In the genomic region with DNA sequence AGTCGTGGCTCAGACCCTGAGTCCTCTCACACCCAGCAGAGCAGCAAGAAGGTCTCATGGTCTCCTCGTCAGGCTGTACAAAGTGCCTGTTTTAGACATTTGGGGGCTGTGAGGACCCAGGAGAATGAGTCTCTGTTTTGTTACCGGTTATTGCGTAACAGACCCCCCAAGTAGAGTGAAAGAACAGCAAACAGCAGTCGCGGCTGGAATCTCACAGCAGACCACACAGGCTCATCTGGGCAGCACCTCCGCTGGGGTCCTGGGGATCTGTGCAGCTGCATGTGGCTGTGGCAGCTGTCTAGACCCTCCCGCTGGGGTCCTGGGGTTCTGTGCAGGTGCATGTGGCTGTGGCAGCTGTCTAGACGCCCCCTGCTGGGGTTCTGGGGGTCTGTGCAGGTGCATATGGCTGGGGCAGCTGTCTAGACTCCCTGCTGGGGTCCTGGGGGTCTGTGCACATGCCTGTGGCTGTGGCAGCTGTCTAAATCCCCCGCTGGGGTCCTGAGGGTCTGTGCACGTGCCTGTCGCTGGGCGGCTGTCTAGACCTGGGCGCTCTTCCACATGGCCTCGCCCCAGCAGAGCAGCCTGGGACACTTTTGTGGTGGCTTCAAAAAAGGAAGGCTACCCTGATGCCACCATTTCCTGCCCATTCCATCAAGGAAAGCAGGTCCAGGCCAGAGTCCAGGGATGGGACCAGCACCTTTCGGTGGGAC, we compare ENCODE assay signal across 10 cellular contexts. TPM values are rescaled to one million over a fixed set of nuclear protein-coding genes. Genes with fewer than 3 reads are reported as not detected.
DNase-seq lines count a peak whose midpoint lies in the region; ATAC-seq, FAIRE-seq and TF ChIP-seq lines count a peak whose summit lies in the region.
"Had no signal": no experiment of that assay in that cellular context is flagged by ENCODE, and none has a peak within 500 bp of the region (broad histone marks: within the 10 kb centered on the region; RNA-seq: fewer than 3 reads in every experiment).

No MANE protein-coding gene starts in this region.

- H3K4me3 ChIP-seq in heart left ventricle (no peak overlapping the region), H1 (ENCODE audit: extremely low read depth in 1 of 4, insufficient read depth in 2 of 4, low read depth in 3 of 4, low read length in 4 of 4) (no peak overlapping the region)
- H3K4me3 ChIP-seq: pancreas had no signal

- H3K36me3 Mint-ChIP-seq in stimulated activated naive B cell treated with anti-CD40 and anti-IgM and Interleukin-4, amounts not matched to agents 10 μg/mL and 1 μg/mL and 100 μg/mL, for 72 hours, result peaks cover 48 to 56% of the 10 kb centered on the region in 2 donors

- no peaks in the 10 kb centered on the region for H3K79me2 ChIP-seq in H1 (ENCODE audit: control insufficient read depth in 1 of 2, insufficient read depth in 2 of 2, low read length in 2 of 2)

- peaks cover 2 to 7% of the 10 kb centered on the region in 2 experiments for H4K20me1 ChIP-seq in H1 (replicated peaks in 1 of 2; ENCODE audit: control insufficient read depth in 1 of 2, insufficient read depth in 2 of 2, low read length in 2 of 2)

- H2BK120ac ChIP-seq in H1 (replicated peaks; ENCODE audit: low read depth, low read length), result no peak overlapping the region

- CTCF ChIA-PET in H1 (lab: Charles Lee; ENCODE audit: partially characterized antibody), result interaction anchor here (1.3 to 2.9 kb wide), 6 partner anchors 12 to 224 kb away, joined by 3 to 7 read pairs (median 5); no protein-coding TSS in a partner anchor

- H4K91ac ChIP-seq in H1 (replicated peaks; ENCODE audit: insufficient read length, low read length), result no peak overlapping the region

- H3K56ac ChIP-seq in H1 (replicated peaks; ENCODE audit: insufficient read length, low read depth, low read length), result no peak overlapping the region

- H3K23me2 ChIP-seq in H1 (ENCODE audit: low read depth, low read length), result no peaks in the 10 kb centered on the region

- peaks cover 0 to 63% (median 54%) of the 10 kb centered on the region in 9 donors for H3K36me3 ChIP-seq in heart left ventricle
- peaks cover 0 to 4% (median 0%) of the 10 kb centered on the region in 4 experiments; a peak in 2 of 8 replicates for H3K36me3 ChIP-seq in H1 (ENCODE audit: control insufficient read depth in 2 of 4, insufficient read depth in 4 of 4, low read length in 3 of 4)

- H3K4me1 ChIP-seq in heart left ventricle (peaks cover 3 to 91% (median 38%) of the 10 kb centered on the region in 12 donors), H1 (replicated peaks in 1 of 4; ENCODE audit: control insufficient read depth in 3 of 4, insufficient read depth in 4 of 4, low read length in 3 of 4) (peaks cover 0 to 5% (median 2%) of the 10 kb centered on the region in 4 experiments; a peak in 2 of 7 replicates)
- H3K4me1 ChIP-seq: pancreas had no signal

- no peak overlapping the region for H2AK5ac ChIP-seq in H1 (ENCODE audit: low read depth, low read length)

- no peak overlapping the region for H2AFZ ChIP-seq in H1 (ENCODE audit: low read length)

- H2BK5ac ChIP-seq in H1 (ENCODE audit: low read depth, low read length), result no peak overlapping the region

- H3K9ac ChIP-seq in H1 (replicated peaks in 1 of 4; ENCODE audit: extremely low read depth in 1 of 4, low read depth in 3 of 4, low read length in 3 of 4), result no peak overlapping the region

- H3K4me1 Mint-ChIP-seq in stimulated activated naive B cell treated with anti-CD40 and anti-IgM and Interleukin-4, amounts not matched to agents 10 μg/mL and 1 μg/mL and 100 μg/mL, for 72 hours, result peaks cover 0 to 2% of the 10 kb centered on the region in 2 donors
- H3K4me1 Mint-ChIP-seq: activated B cell treated with CpG ODN at 0.5 μM for 24 hours had no signal

- H3K9me3 ChIP-seq in heart left ventricle (no peaks in the 10 kb centered on the region), H1 (ENCODE audit: insufficient read depth in 2 of 2, low read depth in 1 of 2, low read length in 1 of 2) (no peaks in the 10 kb centered on the region)
- H3K9me3 ChIP-seq: pancreas had no signal

- no peak; a peak in 1 of 4 replicates for TF ChIP-seq RAD21 in H1 (IDR thresholded peaks at IDR 0.05 in 1 of 2, conservative IDR thresholded peaks at IDR 0.05 in 1 of 2; ENCODE audit: low read depth in 2 of 2, low read length in 2 of 2)

- no peak overlapping the region for H2BK20ac ChIP-seq in H1 (ENCODE audit: low read length)

- H3K4me3 Mint-ChIP-seq in stimulated activated naive B cell treated with anti-CD40 and anti-IgM and Interleukin-4, amounts not matched to agents 10 μg/mL and 1 μg/mL and 100 μg/mL, for 72 hours, result no peak overlapping the region
- H3K4me3 Mint-ChIP-seq: activated B cell treated with CpG ODN at 0.5 μM for 24 hours had no signal

- no peak for TF ChIP-seq EP300 in H1 (IDR thresholded peaks at IDR 0.05; ENCODE audit: borderline replicate concordance in 1 of 2, low read depth in 2 of 2, low read length in 2 of 2)

- no peaks in the 10 kb centered on the region for H3K79me1 ChIP-seq in H1 (ENCODE audit: low read depth, low read length)

- H3K4ac ChIP-seq in H1 (replicated peaks; ENCODE audit: insufficient read length, low read depth, low read length), result no peak overlapping the region

- H3K18ac ChIP-seq in H1 (ENCODE audit: extremely low read depth, low read length), result no peak overlapping the region

- no peak overlapping the region for H2BK15ac ChIP-seq in H1 (ENCODE audit: low read length)

- TF ChIP-seq POLR2A in heart left ventricle (IDR thresholded peaks at IDR 0.05) (no peak), H1 (IDR thresholded peaks at IDR 0.05; ENCODE audit: control extremely low read depth in 1 of 2, low read depth in 2 of 2, low read length in 2 of 2) (no peak)

- intact Hi-C loops in heart left ventricle (cut with DNase I), result no loop called here
- intact Hi-C loops in Right ventricle myocardium superior (cut with DNase I), result no loop called here

- H3K27ac Mint-ChIP-seq in stimulated activated naive B cell treated with anti-CD40 and anti-IgM and Interleukin-4, amounts not matched to agents 10 μg/mL and 1 μg/mL and 100 μg/mL, for 72 hours, result no peak overlapping the region

- FAIRE-seq in H1 (lab: Jason Lieb, UNC), result no peak
- FAIRE-seq: pancreas had no signal

- POLR2A ChIA-PET in H1 (lab: Charles Lee; ENCODE audit: partially characterized antibody), result no interaction called here

- no peak overlapping the region for H3K14ac ChIP-seq in H1 (ENCODE audit: insufficient read length)

- no peaks in the 10 kb centered on the region for H3K27me3 Mint-ChIP-seq in stimulated activated naive B cell treated with anti-CD40 and anti-IgM and Interleukin-4, amounts not matched to agents 10 μg/mL and 1 μg/mL and 100 μg/mL, for 72 hours
- H3K27me3 Mint-ChIP-seq: activated B cell treated with CpG ODN at 0.5 μM for 24 hours had no signal

- no peak overlapping the region for H3K23ac ChIP-seq in H1 (ENCODE audit: insufficient read length)

- H4K5ac ChIP-seq in H1 (ENCODE audit: insufficient read length, low read depth, low read length), result no peak overlapping the region

- no peak overlapping the region for H3K4me2 ChIP-seq in H1 (ENCODE audit: insufficient read depth in 1 of 2, low read depth in 2 of 2, low read length in 2 of 2)

- ATAC-seq in heart left ventricle (peak in 1 of 4 donors; percentile 0), Right ventricle myocardium superior (ENCODE audit: poor library complexity) (no peak), HG03025 (IDR thresholded peaks at IDR 0.05; ENCODE audit: low FRiP score, unreplicated experiment) (no peak)
- ATAC-seq in stimulated activated naive B cell treated with anti-CD40 and anti-IgM and Interleukin-4, amounts not matched to agents 10 μg/mL and 1 μg/mL and 100 μg/mL, for 72 hours (replicated peaks), result peak; percentile 42 to 58

- no peak for DNase-seq in heart left ventricle
- no peak for DNase-seq in Right ventricle myocardium superior
- peak; percentile 49 for DNase-seq in NCI-H2171 (lab: John Stamatoyannopoulos, UW)
- no peak for DNase-seq in H1 (ENCODE audit: low read depth in 1 of 2, low spot score in 2 of 2)
- no peak for DNase-seq in stimulated activated naive B cell treated with anti-CD40 and anti-IgM and Interleukin-4, amounts not matched to agents 10 μg/mL and 1 μg/mL and 100 μg/mL, for 72 hours
- DNase-seq in 8988T, result no peak
- DNase-seq in activated T-cell treated with anti-CD3 and anti-CD28 coated beads for 4 hours, result no peak
- DNase-seq: activated B cell treated with CpG ODN at 0.5 μM for 24 hours, pancreas had no signal

- TF ChIP-seq CTCF in heart left ventricle (IDR thresholded peaks at IDR 0.05) (peak in 6 of 12 donors; percentile 7 to 34 (median 22)), H1 (IDR thresholded peaks at IDR 0.05; ENCODE audit: control extremely low read depth in 1 of 3, insufficient read depth in 1 of 3, low read depth in 1 of 3, low read length in 3 of 3) (peak in 2 of 3 experiments; percentile 11 to 26; a peak in 2 of 4 replicates)

- H3K27me3 ChIP-seq in heart left ventricle (no peaks in the 10 kb centered on the region), H1 (replicated peaks in 1 of 4; ENCODE audit: control insufficient read depth in 3 of 4, extremely low read depth in 1 of 4, insufficient read depth in 3 of 4, low read length in 3 of 4) (no peaks in the 10 kb centered on the region)
- H3K27me3 ChIP-seq: pancreas had no signal

- no peaks in the 10 kb centered on the region for H3K9me3 Mint-ChIP-seq in stimulated activated naive B cell treated with anti-CD40 and anti-IgM and Interleukin-4, amounts not matched to agents 10 μg/mL and 1 μg/mL and 100 μg/mL, for 72 hours
- H3K9me3 Mint-ChIP-seq: activated B cell treated with CpG ODN at 0.5 μM for 24 hours had no signal

- no peak overlapping the region; the same call in 1 of the 2 replicates for H4K8ac ChIP-seq in H1 (ENCODE audit: extremely low read depth, insufficient read depth, low read length)

- H3K27ac ChIP-seq in heart left ventricle (peak overlapping the region; percentile 55 to 96 (median 74)), H1 (ENCODE audit: low read depth, low read length) (no peak overlapping the region)
- H3K27ac ChIP-seq: pancreas had no signal

- WGBS in heart left ventricle, 4 donors, result 75 to 84% (median 80%) methylated on average over 9 to 16 of the region's 16 CpGs
- 84% methylated on average over 14 of the region's 16 CpGs; no CpG with 5 or more reads in 1 of the 2 experiments for WGBS in H1 (ENCODE audit: extremely low coverage in 1 of 2, insufficient coverage in 1 of 2, insufficient read length in 1 of 2, insufficient replicate concordance in 2 of 2, low coverage in 1 of 2, low lambda C conversion rate in 2 of 2, missing lambda C conversion rate in 1 of 2), 2 experiments

- no peak overlapping the region for H2BK12ac ChIP-seq in H1 (ENCODE audit: low read depth, low read length)

RNA-seq across cellular contexts. Expression of a gene that starts 24.7 kb away (rescaled TPM):
- total RNA-seq in heart left ventricle, result 100 to 1,000 TPM in 3 of 9 donors, 10 to 100 TPM in 6; 58.7 to 139 (median 86.7) TPM
- polyA plus RNA-seq in heart left ventricle, result 100 to 1,000 TPM; 131 to 200 TPM
- total RNA-seq in Right ventricle myocardium superior, result 118 TPM
- total RNA-seq in H1 (2021; fragmentation: NEBNext Ultra II Directional; extraction: Animal tissue kit (Norgen Biotek cat#: 25700)), result 43.9 and 47.8 TPM in 2 replicates
- 57.3 and 70.6 TPM in 2 replicates for polyA plus RNA-seq in H1 (2011; rRNA removed)
- 61.6 TPM for polyA plus RNA-seq in H1 (2011; cell fraction: cytosol; rRNA removed)
- polyA plus RNA-seq in H1 (2011; cell fraction: nucleus; rRNA removed), result 144 TPM
- 30.1 to 46.8 TPM (median 43.0 TPM) in 4 replicates for polyA plus RNA-seq in H1 (2012, experiment 1 of 2)
- polyA plus RNA-seq in H1 (2012, experiment 2 of 2), result 40.5 TPM
- polyA plus RNA-seq in H1 (2013, experiment 1 of 2), result 35.9 TPM
- polyA plus RNA-seq in H1 (2013, experiment 2 of 2), result 33.7 TPM
- 34.9 and 35.3 TPM in 2 replicates for polyA minus RNA-seq in H1 (2011; rRNA and poly(A)+ RNA removed)
- polyA minus RNA-seq in H1 (2011; cell fraction: cytosol; rRNA and poly(A)+ RNA removed), result 24.4 TPM
- 32.4 TPM for polyA minus RNA-seq in H1 (2011; cell fraction: nucleus; rRNA and poly(A)+ RNA removed)

RNA-seq across cellular contexts. Expression of a gene that starts 27.7 kb away (rescaled TPM):
- total RNA-seq in heart left ventricle, result 100 to 1,000 TPM; 172 to 450 (median 233) TPM
- polyA plus RNA-seq in heart left ventricle, result 100 to 1,000 TPM; 144 to 227 TPM
- total RNA-seq in Right ventricle myocardium superior, result 170 TPM
- total RNA-seq in H1 (2021; fragmentation: NEBNext Ultra II Directional; extraction: Animal tissue kit (Norgen Biotek cat#: 25700)), result 54.9 and 56.0 TPM in 2 replicates
- polyA plus RNA-seq in H1 (2011; rRNA removed), result 26.6 and 36.0 TPM in 2 replicates
- polyA plus RNA-seq in H1 (2011; cell fraction: cytosol; rRNA removed), result 30.5 TPM
- 104 TPM for polyA plus RNA-seq in H1 (2011; cell fraction: nucleus; rRNA removed)
- 29.4 to 49.2 TPM (median 45.5 TPM) in 4 replicates for polyA plus RNA-seq in H1 (2012, experiment 1 of 2)
- 47.3 TPM for polyA plus RNA-seq in H1 (2012, experiment 2 of 2)
- polyA plus RNA-seq in H1 (2013, experiment 1 of 2), result 25.1 TPM
- polyA plus RNA-seq in H1 (2013, experiment 2 of 2), result 22.9 TPM
- polyA minus RNA-seq in H1 (2011; rRNA and poly(A)+ RNA removed), result 29.7 and 33.8 TPM in 2 replicates
- 27.2 TPM for polyA minus RNA-seq in H1 (2011; cell fraction: cytosol; rRNA and poly(A)+ RNA removed)
- 27.2 TPM for polyA minus RNA-seq in H1 (2011; cell fraction: nucleus; rRNA and poly(A)+ RNA removed)

Comparison
In these comparisons a context has a peak if more than half of its experiments do, and no peak if none do; other contexts are left out.
1. ATAC-seq: peak in stimulated activated naive B cell treated with anti-CD40 and anti-IgM and Interleukin-4, amounts not matched to agents 10 μg/mL and 1 μg/mL and 100 μg/mL, for 72 hours (2 of 2); none in Right ventricle myocardium superior (single experiment) and HG03025 (single experiment).